Comparison of ENCODE assay signal across 8 cellular contexts in genomic region chr14:36068777-36069534, GRCh38.
A peak's percentile ranks its signal among the peaks of the same experiment; 100 is the strongest.
DNase-seq lines count a peak whose midpoint lies in the region; ATAC-seq and TF ChIP-seq lines count a peak whose summit lies in the region.

No MANE protein-coding gene starts in this region.

- H3K4me1 Mint-ChIP-seq in activated T-helper 1 cell treated with anti-CD3 and anti-CD28 coated beads, Interleukin-12 subunit alpha, Interleukin-12 subunit beta, Interleukin-2, Interleukin-4 antibody, amounts not matched to agents 30 ng/mL and 10 ng/mL and 1 ng/mL, durations not matched to agents 14 hours and 24 hours and 36 hours (ENCODE audit: low read depth), result no peaks in the 10 kb centered on the region
- peaks cover 4% of the 10 kb centered on the region for H3K4me1 Mint-ChIP-seq in endodermal cell

- no peaks in the 10 kb centered on the region for H3K36me3 ChIP-seq in thoracic aorta
- H3K36me3 ChIP-seq in endodermal cell (ENCODE audit: control insufficient read depth, insufficient read depth, low read length), result no peaks in the 10 kb centered on the region

- H3K27me3 Mint-ChIP-seq in activated T-helper 1 cell treated with anti-CD3 and anti-CD28 coated beads, Interleukin-12 subunit alpha, Interleukin-12 subunit beta, Interleukin-2, Interleukin-4 antibody, amounts not matched to agents 30 ng/mL and 10 ng/mL and 1 ng/mL, durations not matched to agents 14 hours and 24 hours and 36 hours (ENCODE audit: insufficient read depth), result peaks cover 24% of the 10 kb centered on the region
- H3K27me3 Mint-ChIP-seq in endodermal cell (ENCODE audit: insufficient read depth), result peaks cover 2% of the 10 kb centered on the region

- H3K27me3 ChIP-seq in thoracic aorta (replicated peaks; ENCODE audit: insufficient read depth), result no peaks in the 10 kb centered on the region
- H3K27me3 ChIP-seq in endodermal cell (ENCODE audit: control insufficient read depth, insufficient read depth, low read length, poor library complexity, severe bottlenecking), result no peaks in the 10 kb centered on the region

- H3K36me3 Mint-ChIP-seq in activated T-helper 1 cell treated with anti-CD3 and anti-CD28 coated beads, Interleukin-12 subunit alpha, Interleukin-12 subunit beta, Interleukin-2, Interleukin-4 antibody, amounts not matched to agents 30 ng/mL and 10 ng/mL and 1 ng/mL, durations not matched to agents 14 hours and 24 hours and 36 hours (ENCODE audit: low read depth), result no peaks in the 10 kb centered on the region
- no peaks in the 10 kb centered on the region for H3K36me3 Mint-ChIP-seq in endodermal cell (ENCODE audit: low read depth)

- TF ChIP-seq CTCF in thoracic aorta (IDR thresholded peaks at IDR 0.05) (no peak), endodermal cell (conservative IDR thresholded peaks at IDR 0.05) (no peak)

- H3K27ac Mint-ChIP-seq in activated T-helper 1 cell treated with anti-CD3 and anti-CD28 coated beads, Interleukin-12 subunit alpha, Interleukin-12 subunit beta, Interleukin-2, Interleukin-4 antibody, amounts not matched to agents 30 ng/mL and 10 ng/mL and 1 ng/mL, durations not matched to agents 14 hours and 24 hours and 36 hours, result no peak overlapping the region
- H3K27ac Mint-ChIP-seq in endodermal cell, result no peak overlapping the region

- H3K4me3 Mint-ChIP-seq in activated T-helper 1 cell treated with anti-CD3 and anti-CD28 coated beads, Interleukin-12 subunit alpha, Interleukin-12 subunit beta, Interleukin-2, Interleukin-4 antibody, amounts not matched to agents 30 ng/mL and 10 ng/mL and 1 ng/mL, durations not matched to agents 14 hours and 24 hours and 36 hours, result no peak overlapping the region
- H3K4me3 Mint-ChIP-seq in endodermal cell, result no peak overlapping the region

- no peaks in the 10 kb centered on the region for H3K9me3 Mint-ChIP-seq in activated T-helper 1 cell treated with anti-CD3 and anti-CD28 coated beads, Interleukin-12 subunit alpha, Interleukin-12 subunit beta, Interleukin-2, Interleukin-4 antibody, amounts not matched to agents 30 ng/mL and 10 ng/mL and 1 ng/mL, durations not matched to agents 14 hours and 24 hours and 36 hours
- no peaks in the 10 kb centered on the region for H3K9me3 Mint-ChIP-seq in endodermal cell

- H3K4me1 ChIP-seq in thoracic aorta (ENCODE audit: control insufficient read depth in 1 of 2, low read depth in 2 of 2) (peaks cover 5 to 13% of the 10 kb centered on the region in 2 donors), endodermal cell (ENCODE audit: control insufficient read depth, insufficient read depth, low read length) (no peaks in the 10 kb centered on the region)

- H3K9me3 ChIP-seq in thoracic aorta, result no peaks in the 10 kb centered on the region
- no peaks in the 10 kb centered on the region for H3K9me3 ChIP-seq in endodermal cell (ENCODE audit: control insufficient read depth, low read length)

- DNase-seq in NCI-H2029 (lab: John Stamatoyannopoulos, UW), result peak; percentile 61
- no peak for DNase-seq in NCI-H2029 treated with DMSO at 0.1 percent for 48 hours (lab: John Stamatoyannopoulos, UW)
- peak; percentile 59 for DNase-seq in M059J (ENCODE audit: low read depth)
- no peak for DNase-seq in epithelial cell of prostate (ENCODE audit: low read depth, low spot score)
- DNase-seq in thoracic aorta (ENCODE audit: low spot score), result no peak
- no peak for DNase-seq in activated T-helper 1 cell treated with anti-CD3 and anti-CD28 coated beads, Interleukin-12 subunit alpha, Interleukin-12 subunit beta, Interleukin-2, Interleukin-4 antibody, amounts not matched to agents 30 ng/mL and 10 ng/mL and 1 ng/mL, durations not matched to agents 14 hours and 24 hours and 36 hours (ENCODE audit: low spot score)
- no peak for DNase-seq in germinal center (ENCODE audit: low spot score)
- no peak for DNase-seq in endodermal cell

- intact Hi-C loops in activated T-helper 1 cell treated with anti-CD3 and anti-CD28 coated beads, Interleukin-12 subunit alpha, Interleukin-12 subunit beta, Interleukin-2, Interleukin-4 antibody, amounts not matched to agents 30 ng/mL and 10 ng/mL and 1 ng/mL, durations not matched to agents 14 hours and 24 hours and 36 hours (cut with micrococcal nuclease), result loop anchor here (1.0 kb wide), 2 partner anchors 186 to 190 kb away; no protein-coding TSS in a partner anchor

- H3K4me3 ChIP-seq in thoracic aorta (no peak overlapping the region), endodermal cell (ENCODE audit: low read length) (no peak overlapping the region)

- H3K27ac ChIP-seq in epithelial cell of prostate, result peak overlapping the region; percentile 26
- no peak overlapping the region for H3K27ac ChIP-seq in thoracic aorta
- H3K27ac ChIP-seq in endodermal cell (ENCODE audit: low read depth, low read length), result no peak overlapping the region

- 81 to 86% methylated on average over 8 to 10 of the region's 11 CpGs for WGBS in endodermal cell (ENCODE audit: insufficient coverage in 1 of 2, insufficient read length in 1 of 2), 2 experiments

- ATAC-seq in thoracic aorta (ENCODE audit: insufficient number of reproducible peaks, low FRiP score, low read depth), result peak; percentile 8

- H3K9ac ChIP-seq in endodermal cell (ENCODE audit: extremely low read depth, low read length, poor library complexity, severe bottlenecking), result no peak overlapping the region

Comparison
In these comparisons a context has a peak if more than half of its experiments do, and no peak if none do; other contexts are left out.
1. DNase-seq: peak in NCI-H2029 (single experiment) and M059J (single experiment); none in NCI-H2029 treated with DMSO at 0.1 percent for 48 hours (single experiment), epithelial cell of prostate (single experiment), thoracic aorta (single experiment), activated T-helper 1 cell treated with anti-CD3 and anti-CD28 coated beads, Interleukin-12 subunit alpha, Interleukin-12 subunit beta, Interleukin-2, Interleukin-4 antibody, amounts not matched to agents 30 ng/mL and 10 ng/mL and 1 ng/mL, durations not matched to agents 14 hours and 24 hours and 36 hours (single experiment), germinal center (single experiment) and endodermal cell (single experiment).